8 cellular contexts compared by ENCODE assay signal in the genomic region with DNA sequence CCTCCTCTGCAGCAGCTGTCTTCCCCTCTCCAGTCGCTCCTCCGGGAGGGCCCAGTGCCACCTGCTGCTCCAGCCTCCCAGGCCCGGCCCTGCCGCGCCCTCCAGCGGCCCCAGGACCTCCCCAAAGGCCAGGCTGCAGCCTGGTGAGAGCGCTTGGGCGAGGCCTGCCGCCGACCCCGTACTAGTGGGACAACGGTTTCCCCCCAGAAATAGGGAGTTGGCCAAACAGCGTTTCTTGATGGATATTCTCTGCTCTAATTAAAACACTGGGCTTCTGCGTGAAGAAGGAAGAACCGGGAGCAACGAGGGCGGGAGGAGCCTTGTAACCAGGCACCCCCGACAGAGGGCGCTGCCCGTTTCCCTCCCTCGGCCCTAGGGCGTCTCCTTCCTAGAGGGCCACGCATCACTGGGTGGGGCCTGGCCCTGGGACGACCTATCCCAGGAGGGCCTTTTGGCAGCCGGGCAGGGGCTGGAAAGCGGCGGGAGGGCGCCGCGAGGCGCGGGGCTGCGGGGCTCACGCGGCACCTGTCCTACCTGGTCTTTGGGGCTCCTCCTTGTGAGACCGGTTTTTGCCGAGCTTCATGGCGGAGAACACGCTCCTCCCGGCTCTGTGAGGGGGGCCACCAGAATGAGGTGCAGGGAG. TPM values are rescaled to one million over a fixed set of nuclear protein-coding genes. Genes with fewer than 3 reads are reported as not detected.
DNase-seq lines count a peak whose midpoint lies in the region; TF ChIP-seq lines count a peak whose summit lies in the region.

No MANE protein-coding gene starts in this region.

- H3K27ac ChIP-seq in SJSA1: no peak overlapping the region
- no peak overlapping the region for H3K27ac ChIP-seq in osteoblast (ENCODE audit: low read depth, low read length)
- H3K27ac ChIP-seq in suprapubic skin: no peak overlapping the region

- H3K79me2 ChIP-seq in osteoblast (ENCODE audit: insufficient read depth, low read length): no peaks in the 10 kb centered on the region

- TF ChIP-seq CTCF in osteoblast (IDR thresholded peaks at IDR 0.05; ENCODE audit: extremely low read depth, low read depth, low read length) (peak; percentile 80), suprapubic skin (IDR thresholded peaks at IDR 0.05) (peak; percentile 73 to 87)

- TF ChIP-seq EP300 in suprapubic skin (IDR thresholded peaks at IDR 0.05): no peak

- intact Hi-C loops in head of caudate nucleus (cut with DNase I): loop anchor here (10.0 kb wide), 1 partner anchor 71 kb away; no protein-coding TSS in a partner anchor

- H3K36me3 ChIP-seq in SJSA1 (no peaks in the 10 kb centered on the region), osteoblast (ENCODE audit: insufficient read depth, low read length) (no peaks in the 10 kb centered on the region), suprapubic skin (no peaks in the 10 kb centered on the region)

- H3K27me3 ChIP-seq in SJSA1 (replicated peaks): peaks cover 66% of the 10 kb centered on the region
- H3K27me3 ChIP-seq in osteoblast (ENCODE audit: insufficient read depth, low read length): peaks cover 66% of the 10 kb centered on the region
- peaks cover 25% of the 10 kb centered on the region for H3K27me3 ChIP-seq in suprapubic skin

- DNase-seq in SIG-M5 treated with dmso at 0.1 percent for 504 hours (lab: John Stamatoyannopoulos, UW; ENCODE audit: unreplicated experiment) (peak; percentile 84), SIG-M5 (lab: John Stamatoyannopoulos, UW) (no peak), LoVo (ENCODE audit: low spot score) (peak; percentile 84), SJSA1 (ENCODE audit: low read depth in 1 of 2, low spot score in 2 of 2) (peak; percentile 33 to 59), head of caudate nucleus (peak; percentile 25 to 85 (median 63)), osteoblast (ENCODE audit: insufficient read length, low spot score, missing footprints) (peak; percentile 97), suprapubic skin (ENCODE audit: low spot score in 2 of 2) (no peak)
- peak; percentile 49 to 70 (median 64) for DNase-seq in activated naive CD4-positive, alpha-beta T cell (lab: John Stamatoyannopoulos, UW)

- no peaks in the 10 kb centered on the region for H4K20me1 ChIP-seq in osteoblast (ENCODE audit: insufficient read depth, low read length)

- peak overlapping the region; percentile 56 for H2AFZ ChIP-seq in osteoblast (ENCODE audit: low read length)

- no peaks in the 10 kb centered on the region for H3K4me1 ChIP-seq in SJSA1 (replicated peaks)
- H3K4me1 ChIP-seq in osteoblast (ENCODE audit: insufficient read depth, low read length): no peaks in the 10 kb centered on the region
- peaks cover 12% of the 10 kb centered on the region for H3K4me1 ChIP-seq in suprapubic skin

- TF ChIP-seq POLR2A in suprapubic skin (IDR thresholded peaks at IDR 0.05): no peak

- H3K4me3 ChIP-seq in SJSA1 (no peak overlapping the region), osteoblast (ENCODE audit: insufficient read depth, low read length) (peak overlapping the region; percentile 35), suprapubic skin (peak overlapping the region; percentile 43)

- WGBS in suprapubic skin: under 1% methylated on average over 34 of the region's 40 CpGs

- H3K9me3 ChIP-seq in SJSA1 (replicated peaks) (no peaks in the 10 kb centered on the region), osteoblast (ENCODE audit: low read depth, low read length) (no peaks in the 10 kb centered on the region), suprapubic skin (no peaks in the 10 kb centered on the region)

- H3K4me2 ChIP-seq in osteoblast (ENCODE audit: insufficient read depth, low read length): peak overlapping the region; percentile 55

RNA-seq across cellular contexts. Expression of a gene that starts 25.4 kb away (rescaled TPM):
- not detected in 2 replicates for total RNA-seq in SJSA1 (2014; rRNA removed; shearing (Covaris generic))
- total RNA-seq in osteoblast (not detected in 2 replicates), suprapubic skin (under 1 TPM in 3 of 4 donors, not detected in 1; 0.16 to 0.39 (median 0.17) TPM)

Comparison
In these comparisons a context has a peak if more than half of its experiments do, and no peak if none do; other contexts are left out.
1. DNase-seq: peak in SIG-M5 treated with dmso at 0.1 percent for 504 hours (single experiment), LoVo (single experiment), SJSA1 (2 of 2), activated naive CD4-positive, alpha-beta T cell (4 of 4), head of caudate nucleus (42 of 42) and osteoblast (single experiment); none in SIG-M5 (single experiment) and suprapubic skin (0 of 2).